12 cellular contexts compared by ENCODE assay signal in genomic region chr4:46390353-46391058, GRCh38. TPM values are rescaled to one million over a fixed set of nuclear protein-coding genes. Genes with fewer than 3 reads are reported as not detected.
DNase-seq lines count a peak whose midpoint lies in the region; ATAC-seq and TF ChIP-seq lines count a peak whose summit lies in the region.
"Had no signal": no experiment of that assay in that cellular context is flagged by ENCODE, and none has a peak within 500 bp of the region (broad histone marks: within the 10 kb centered on the region; RNA-seq: fewer than 3 reads in every experiment).

No MANE protein-coding gene starts in this region.

- H3K36me3 ChIP-seq in osteoblast (ENCODE audit: insufficient read depth, low read length), result no peaks in the 10 kb centered on the region

- H3K4me2 ChIP-seq in osteoblast (ENCODE audit: insufficient read depth, low read length), result no peak overlapping the region

- H3K36me3 Mint-ChIP-seq in WTC11, result no peaks in the 10 kb centered on the region

- H3K79me2 ChIP-seq in osteoblast (ENCODE audit: insufficient read depth, low read length), result no peaks in the 10 kb centered on the region

- H3K4me3 Mint-ChIP-seq in WTC11, result peak overlapping the region; percentile 71

- H3K27ac Mint-ChIP-seq in WTC11, result no peak overlapping the region

- TF ChIP-seq CTCF in WTC11 (IDR thresholded peaks at IDR 0.05) (no peak), osteoblast (IDR thresholded peaks at IDR 0.05; ENCODE audit: extremely low read depth, low read depth, low read length) (no peak)

- peaks cover 62% of the 10 kb centered on the region for H3K27me3 Mint-ChIP-seq in WTC11 (ENCODE audit: low read depth)

- DNase-seq in COLO668 (lab: John Stamatoyannopoulos, UW; ENCODE audit: unreplicated experiment), result peak; percentile 56
- DNase-seq in WTC11 (ENCODE audit: low spot score), result peak; percentile 15
- peak in 32 of 42 donors; percentile 7 to 69 (median 32) for DNase-seq in head of caudate nucleus
- peak; percentile 30 for DNase-seq in osteoblast (ENCODE audit: insufficient read length, low spot score, missing footprints)
- no peak for DNase-seq in NAMALWA (ENCODE audit: low spot score)
- no peak for DNase-seq in posterior cingulate gyrus
- no peak for DNase-seq in medulla oblongata (ENCODE audit: extremely low spot score)
- DNase-seq: activated T-cell treated with anti-CD3 and anti-CD28 coated beads, Interleukin-2, amount 50 U/mL, for 48 hours; MV-4-11; stimulated activated CD4-positive, alpha-beta T cell treated with anti-CD3 and anti-CD28 coated beads, Interleukin-4, amount 100 ng/mL, for 1 hour had no signal

- no peaks in the 10 kb centered on the region for H4K20me1 ChIP-seq in osteoblast (ENCODE audit: insufficient read depth, low read length)

- ATAC-seq in WTC11 (peak; percentile 44), HG03108 (IDR thresholded peaks at IDR 0.05; ENCODE audit: unreplicated experiment) (no peak)

- no peak overlapping the region for H2AFZ ChIP-seq in osteoblast (ENCODE audit: low read length)

- POLR2A ChIA-PET in WTC11 (lab: Charles Lee), result no interaction called here

- CTCF ChIA-PET in WTC11 (lab: Charles Lee), result interaction anchor here (1.6 to 4.4 kb wide), 2 partner anchors 61 to 258 kb away, joined by 4 to 32 read pairs; no protein-coding TSS in a partner anchor

- no peak overlapping the region for H3K27ac ChIP-seq in osteoblast (ENCODE audit: low read depth, low read length)

- intact Hi-C loops in head of caudate nucleus (cut with DNase I) (no loop called here), posterior cingulate gyrus (cut with DNase I) (no loop called here)

- H3K4me1 Mint-ChIP-seq in WTC11, result peaks cover 19% of the 10 kb centered on the region

- H3K9me3 Mint-ChIP-seq in WTC11, result no peaks in the 10 kb centered on the region

- no peaks in the 10 kb centered on the region for H3K4me1 ChIP-seq in osteoblast (ENCODE audit: insufficient read depth, low read length)

- peaks cover 10% of the 10 kb centered on the region for H3K27me3 ChIP-seq in osteoblast (ENCODE audit: insufficient read depth, low read length)

- H3K9me3 ChIP-seq in osteoblast (ENCODE audit: low read depth, low read length), result no peaks in the 10 kb centered on the region

- no peak overlapping the region for H3K4me3 ChIP-seq in osteoblast (ENCODE audit: insufficient read depth, low read length)
- H3K4me3 ChIP-seq: lung had no signal

TF ChIP-seq in WTC11, 78 proteins besides CTCF, POLR2A, EP300 and RAD21:
- TF ChIP-seq PRDM15 (CRISPR knock-in tag; IDR thresholded peaks at IDR 0.05) (no peak), ATF6 (CRISPR knock-in tag; IDR thresholded peaks at IDR 0.05) (no peak), ZNF138 (CRISPR knock-in tag; conservative IDR thresholded peaks at IDR 0.05) (no peak), HMGA2 (CRISPR knock-in tag; IDR thresholded peaks at IDR 0.05) (no peak), MAX (CRISPR knock-in tag; IDR thresholded peaks at IDR 0.05) (no peak), TEAD4 (CRISPR knock-in tag; IDR thresholded peaks at IDR 0.05) (no peak), MXD4 (CRISPR knock-in tag; IDR thresholded peaks at IDR 0.05; ENCODE audit: borderline replicate concordance) (no peak), PRRX2 (CRISPR knock-in tag; IDR thresholded peaks at IDR 0.05) (no peak), ZNF317 (CRISPR knock-in tag; IDR thresholded peaks at IDR 0.05; ENCODE audit: borderline replicate concordance, low read depth) (no peak)

RNA-seq across cellular contexts. Expression of gene GABRA2, which starts 0.6 kb away (rescaled TPM):
- 1.0 to 2.0 TPM (median 1.3 TPM) in 3 replicates for total RNA-seq in WTC11 (2021)
- not detected in 2 replicates for total RNA-seq in osteoblast

Comparison
In these comparisons a context has a peak if more than half of its experiments do, and no peak if none do; other contexts are left out.
1. DNase-seq: peak in COLO668 (single experiment), WTC11 (single experiment), head of caudate nucleus (32 of 42) and osteoblast (single experiment); none in NAMALWA (single experiment), posterior cingulate gyrus (0 of 10) and medulla oblongata (single experiment).